In the genomic region with DNA sequence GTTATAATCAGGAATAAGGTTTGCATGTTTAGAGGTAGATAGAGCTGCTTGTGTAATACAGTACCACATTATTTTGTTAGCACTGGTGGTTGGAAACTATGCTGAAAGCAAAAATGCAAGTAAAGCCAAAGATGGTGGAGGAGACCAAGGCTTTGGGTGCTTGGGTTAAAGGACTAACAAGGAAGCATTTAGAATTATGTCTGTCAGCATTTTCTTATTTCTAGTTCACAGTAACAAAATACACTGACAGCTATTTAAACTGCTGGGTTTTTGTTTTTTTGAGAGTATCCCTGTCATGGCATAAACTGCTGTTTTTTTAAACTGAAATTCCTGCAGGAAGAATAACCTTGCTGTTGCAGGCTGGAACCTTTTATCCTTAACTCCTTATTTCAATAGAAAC, we compare ENCODE assay signal across 20 cellular contexts. TPM values are rescaled to one million over a fixed set of nuclear protein-coding genes. Genes with fewer than 3 reads are reported as not detected.
DNase-seq lines count a peak whose midpoint lies in the region; ATAC-seq, FAIRE-seq and TF ChIP-seq lines count a peak whose summit lies in the region.
"Had no signal": no experiment of that assay in that cellular context is flagged by ENCODE, and none has a peak within 500 bp of the region (broad histone marks: within the 10 kb centered on the region; RNA-seq: fewer than 3 reads in every experiment).

No MANE protein-coding gene starts in this region.

- no peak overlapping the region for H2AK5ac ChIP-seq in IMR-90 (ENCODE audit: low read depth, low read length)

- TF ChIP-seq POLR2A in IMR-90 (IDR thresholded peaks at IDR 0.05; ENCODE audit: low read depth, low read length) (no peak), K562 (conservative IDR thresholded peaks at IDR 0.05) (no peak)

- ATAC-seq in IMR-90 (ENCODE audit: low read depth) (no peak), K562 (no peak), HG03442 (IDR thresholded peaks at IDR 0.05; ENCODE audit: unreplicated experiment) (no peak)
- ATAC-seq: HCT116 had no signal

- no peak overlapping the region for H3K56ac ChIP-seq in IMR-90 (ENCODE audit: extremely low read depth, insufficient read depth, low read length)

- POLR2A ChIA-PET in MCF 10A (lab: Yijun Ruan, JAX) (interaction anchor here (0.6 to 2.7 kb wide), 4 partner anchors 11 to 374 kb away, joined by 3 to 32 read pairs (median 3); no protein-coding TSS in a partner anchor), IMR-90 (lab: Charles Lee; ENCODE audit: unreplicated experiment) (no interaction called here), K562 (lab: Yijun Ruan, JAX) (interaction anchor here (0.8 to 1.2 kb wide), 2 partner anchors 15 to 19 kb away, joined by 3 to 4 read pairs; no protein-coding TSS in a partner anchor)

- no peak overlapping the region for H2AK9ac ChIP-seq in IMR-90 (replicated peaks; ENCODE audit: low read depth, low read length, poor library complexity)

- H2BK15ac ChIP-seq in IMR-90 (ENCODE audit: low read depth, low read length), result no peak overlapping the region

- no peak overlapping the region for H3K18ac ChIP-seq in IMR-90 (ENCODE audit: low read depth, low read length)

- no peak overlapping the region for H4K5ac ChIP-seq in IMR-90 (ENCODE audit: low read depth, low read length)

- H3K4me1 ChIP-seq in mammary epithelial cell (ENCODE audit: insufficient read depth, low read length) (peaks cover 31% of the 10 kb centered on the region), IMR-90 (ENCODE audit: control insufficient read depth, insufficient read depth, low read length) (no peaks in the 10 kb centered on the region), K562 (replicated peaks in 1 of 2; ENCODE audit: control insufficient read depth in 2 of 2, insufficient read depth in 2 of 2, low read length in 2 of 2) (peaks cover 0 to 16% of the 10 kb centered on the region in 2 experiments; a peak in 3 of 5 replicates)

- no peak overlapping the region for H3K4me3 Mint-ChIP-seq in MCF 10A (ENCODE audit: unreplicated experiment)
- H3K4me3 Mint-ChIP-seq: CD4-positive, alpha-beta memory T cell; H9 had no signal

- DNase-seq in MCF 10A (ENCODE audit: unreplicated experiment) (no peak), mammary epithelial cell (no peak), IMR-90 (no peak), K562 (ENCODE audit: extremely low read depth in 1 of 4, low spot score in 3 of 4) (no peak), DMS114 treated with DMSO at 0.1 percent for 48 hours (lab: John Stamatoyannopoulos, UW; ENCODE audit: unreplicated experiment) (no peak), middle frontal gyrus (ENCODE audit: extremely low spot score, low spot score) (no peak)
- DNase-seq: 8988T; C1 segment of cervical spinal cord; Calu3; CD4-positive, alpha-beta memory T cell; COR-L47; DMS153; DND-41; GM23248; H9 had no signal

- H3K9me3 ChIP-seq in mammary epithelial cell (replicated peaks; ENCODE audit: insufficient read depth, low read length) (no peaks in the 10 kb centered on the region), IMR-90 (ENCODE audit: control insufficient read depth, insufficient read depth, low read length) (no peaks in the 10 kb centered on the region), K562 (replicated peaks; ENCODE audit: control insufficient read depth, insufficient read depth, low read depth, low read length) (no peaks in the 10 kb centered on the region)

- no peak overlapping the region for H2AFZ ChIP-seq in mammary epithelial cell (ENCODE audit: low read depth, low read length)
- no peak overlapping the region for H2AFZ ChIP-seq in IMR-90 (replicated peaks; ENCODE audit: low read length, poor library complexity)
- H2AFZ ChIP-seq in K562 (ENCODE audit: low read depth, low read length), result no peak overlapping the region
- H2AFZ ChIP-seq: GM23248 had no signal

- no peak overlapping the region for H3K27ac ChIP-seq in mammary epithelial cell (ENCODE audit: insufficient read depth, low read depth, low read length)
- H3K27ac ChIP-seq in IMR-90 (ENCODE audit: insufficient read depth, low read length), result no peak overlapping the region
- H3K27ac ChIP-seq in K562 (ENCODE audit: extremely low read depth, low read depth, low read length), result no peak overlapping the region
- H3K27ac ChIP-seq: GM23248 had no signal

- no peak overlapping the region for H3K4me2 ChIP-seq in mammary epithelial cell (ENCODE audit: insufficient read depth, low read depth, low read length)
- H3K4me2 ChIP-seq in IMR-90 (ENCODE audit: low read depth, low read length), result no peak overlapping the region
- H3K4me2 ChIP-seq in K562 (ENCODE audit: insufficient read depth, low read length), result no peak overlapping the region

- dilution Hi-C loops in mammary epithelial cell (cut with HindIII; ENCODE audit: low sequenced_read_pairs), result loop anchor here (10.0 kb wide), 1 partner anchor 62 kb away; a partner anchor contains a TSS
- dilution Hi-C loops in IMR-90 (cut with HindIII; ENCODE audit: low sequenced_read_pairs, unreplicated experiment), result no loop called here

- H3K14ac ChIP-seq in IMR-90 (replicated peaks; ENCODE audit: low read depth, low read length), result no peak overlapping the region

- no peak overlapping the region for H3K4ac ChIP-seq in IMR-90 (ENCODE audit: low read depth, low read length)

- CTCF ChIA-PET in MCF 10A (lab: Yijun Ruan, JAX), result interaction anchor here (0.5 to 3.1 kb wide), 15 partner anchors 11 to 499 kb away, joined by 3 to 20 read pairs (median 4); no protein-coding TSS in a partner anchor
- CTCF ChIA-PET in mammary epithelial cell (lab: Charles Lee; ENCODE audit: low non-redundant PET), result no interaction called here
- CTCF ChIA-PET in IMR-90 (lab: Yijun Ruan, JAX), result no interaction called here
- CTCF ChIA-PET in K562 (lab: Yijun Ruan, JAX; ENCODE audit: low intra/inter-chr PET ratio), result no interaction called here

- H4K20me1 ChIP-seq in mammary epithelial cell (ENCODE audit: insufficient read depth, low read length) (no peaks in the 10 kb centered on the region), IMR-90 (ENCODE audit: insufficient read depth, low read length) (peaks cover 24% of the 10 kb centered on the region; the same call in 1 of the 2 replicates), K562 (replicated peaks; ENCODE audit: control insufficient read depth, insufficient read depth, low read length) (peaks cover 15% of the 10 kb centered on the region; the same call in 1 of the 2 replicates)

- H3K9ac ChIP-seq in mammary epithelial cell (ENCODE audit: insufficient read depth, low read length), result no peak overlapping the region
- no peak overlapping the region for H3K9ac ChIP-seq in IMR-90 (ENCODE audit: low read depth, low read length)
- no peak overlapping the region for H3K9ac ChIP-seq in K562 (ENCODE audit: insufficient read depth in 1 of 2, low read depth in 2 of 2, low read length in 2 of 2)
- H3K9ac ChIP-seq: GM23248 had no signal

- peaks cover 72% of the 10 kb centered on the region for H3K36me3 Mint-ChIP-seq in MCF 10A (ENCODE audit: insufficient read depth, unreplicated experiment)

- in situ Hi-C loops in mammary epithelial cell (cut with MboI; ENCODE audit: low sequenced_read_pairs in 2 of 2) (no loop called here), IMR-90 (cut with MboI; ENCODE audit: low sequenced_read_pairs) (loop anchor here (10.0 kb wide), 1 partner anchor 208 kb away; no protein-coding TSS in a partner anchor), K562 (cut with MboI) (no loop called here)

- H3K79me2 ChIP-seq in mammary epithelial cell (ENCODE audit: insufficient read depth, low read length) (peaks cover 91% of the 10 kb centered on the region), K562 (ENCODE audit: control insufficient read depth, insufficient read depth, low read length) (peaks cover 48% of the 10 kb centered on the region)

- no peaks in the 10 kb centered on the region for H3K27me3 ChIP-seq in mammary epithelial cell (ENCODE audit: insufficient read depth, low read length)
- H3K27me3 ChIP-seq in IMR-90 (ENCODE audit: control insufficient read depth, insufficient read depth, low read length), result no peaks in the 10 kb centered on the region
- H3K27me3 ChIP-seq in K562 (ENCODE audit: control insufficient read depth in 2 of 2, insufficient read depth in 2 of 2, low read length in 2 of 2), result no peaks in the 10 kb centered on the region

- intact Hi-C loops in MCF 10A (cut with micrococcal nuclease), result loop anchor here (10.0 kb wide), 1 partner anchor 428 kb away; no protein-coding TSS in a partner anchor
- intact Hi-C loops in mammary epithelial cell (cut with micrococcal nuclease), result loop anchor here (10.0 kb wide), 1 partner anchor 428 kb away; no protein-coding TSS in a partner anchor
- intact Hi-C loops in IMR-90 (cut with micrococcal nuclease), result loop anchor here (10.0 kb wide), 2 partner anchors 348 to 428 kb away; a partner anchor contains a TSS
- intact Hi-C loops in K562 (cut with micrococcal nuclease), result no loop called here

- peaks cover 21% of the 10 kb centered on the region for H3K4me1 Mint-ChIP-seq in MCF 10A (ENCODE audit: insufficient read depth, unreplicated experiment)

- no peak for TF ChIP-seq EP300 in K562 (IDR thresholded peaks at IDR 0.05; ENCODE audit: low read length)

- peaks cover 34% of the 10 kb centered on the region for H3K36me3 ChIP-seq in mammary epithelial cell (ENCODE audit: insufficient read depth, low read length)
- H3K36me3 ChIP-seq in IMR-90 (ENCODE audit: control insufficient read depth, insufficient read depth, low read length), result peaks cover 31% of the 10 kb centered on the region
- peaks cover 95% of the 10 kb centered on the region for H3K36me3 ChIP-seq in K562 (ENCODE audit: control insufficient read depth, insufficient read depth, low read length)

- no peak overlapping the region for H3K4me3 ChIP-seq in mammary epithelial cell (replicated peaks in 1 of 3; ENCODE audit: insufficient read depth in 1 of 3, low read depth in 2 of 3, low read length in 3 of 3)
- H3K4me3 ChIP-seq in IMR-90 (ENCODE audit: insufficient read depth, low read depth, low read length), result no peak overlapping the region
- no peak overlapping the region for H3K4me3 ChIP-seq in K562
- H3K4me3 ChIP-seq: GM23248 had no signal

- no peak overlapping the region for H4K8ac ChIP-seq in IMR-90 (ENCODE audit: low read depth in 2 of 2, low read length in 2 of 2)

- H3K23ac ChIP-seq in IMR-90 (ENCODE audit: low read depth, low read length), result no peak overlapping the region

- no peak overlapping the region for H2BK5ac ChIP-seq in IMR-90 (ENCODE audit: low read depth, low read length, poor library complexity, severe bottlenecking)

- TF ChIP-seq CTCF in MCF 10A (IDR thresholded peaks at IDR 0.05; ENCODE audit: unreplicated experiment), result no peak
- TF ChIP-seq CTCF in mammary epithelial cell (conservative IDR thresholded peaks at IDR 0.05 in 1 of 2, IDR thresholded peaks at IDR 0.05 in 1 of 2; ENCODE audit: extremely low read depth in 1 of 2, insufficient read depth in 1 of 2, low read depth in 1 of 2, low read length in 2 of 2), result no peak
- no peak for TF ChIP-seq CTCF in IMR-90 (conservative IDR thresholded peaks at IDR 0.05; ENCODE audit: low read depth, low read length)
- no peak for TF ChIP-seq CTCF in K562 (IDR thresholded peaks at IDR 0.05 in 2 of 3, conservative IDR thresholded peaks at IDR 0.05 in 1 of 3; ENCODE audit: insufficient read depth in 2 of 3, low read depth in 1 of 3, low read length in 3 of 3)

- H3K9me1 ChIP-seq in IMR-90 (ENCODE audit: insufficient read depth, low read length) (peaks cover 7% of the 10 kb centered on the region; the same call in 1 of the 2 replicates), K562 (ENCODE audit: control insufficient read depth, insufficient read depth, low read length) (no peaks in the 10 kb centered on the region)

- TF ChIP-seq RAD21 in IMR-90 (IDR thresholded peaks at IDR 0.05; ENCODE audit: low read length), result no peak
- no peak for TF ChIP-seq RAD21 in K562 (CRISPR knock-in tag; conservative IDR thresholded peaks at IDR 0.05 in 1 of 2, IDR thresholded peaks at IDR 0.05 in 1 of 2)

- BruUV-seq in MCF 10A (replicated peaks; lab: Mats Ljungman, UMichigan), result no TSS peak
- BruUV-seq in mammary epithelial cell (replicated peaks; lab: Mats Ljungman, UMichigan), result no TSS peak
- BruUV-seq in IMR-90 (replicated peaks; lab: Mats Ljungman, UMichigan), result no TSS peak
- no TSS peak for BruUV-seq in K562 (replicated peaks; lab: Mats Ljungman, UMichigan)

- no peaks in the 10 kb centered on the region for H3K27me3 Mint-ChIP-seq in MCF 10A (ENCODE audit: insufficient read depth, unreplicated experiment)
- H3K27me3 Mint-ChIP-seq: CD4-positive, alpha-beta memory T cell had no signal

- no peak overlapping the region for H4K91ac ChIP-seq in IMR-90 (ENCODE audit: insufficient read depth, low read depth, low read length)

- no peaks in the 10 kb centered on the region for H3K9me3 Mint-ChIP-seq in MCF 10A (ENCODE audit: unreplicated experiment)
- H3K9me3 Mint-ChIP-seq: CD4-positive, alpha-beta memory T cell; H9 had no signal

- H2BK120ac ChIP-seq in IMR-90 (ENCODE audit: low read depth, low read length), result no peak overlapping the region

- FAIRE-seq in K562 (lab: Jason Lieb, UNC), result no peak
- FAIRE-seq: G401.6, GM19239, H1 had no signal

- peak overlapping the region; percentile 25 for H3K27ac Mint-ChIP-seq in MCF 10A (ENCODE audit: low read depth, unreplicated experiment)
- H3K27ac Mint-ChIP-seq: H9 had no signal

- H3K79me1 ChIP-seq in IMR-90 (ENCODE audit: low read depth in 1 of 2, low read length in 2 of 2), result peaks cover 30 to 72% of the 10 kb centered on the region in 2 experiments

- H2BK20ac ChIP-seq in IMR-90 (ENCODE audit: low read depth, low read length), result no peak overlapping the region

RNA-seq across cellular contexts. Expression of a gene that starts 6.5 kb away (rescaled TPM):
- total RNA-seq in MCF 10A (2022), result 66.8 and 67.8 TPM in 2 replicates
- 10 to 100 TPM; 46.7 to 60.0 TPM for total RNA-seq in mammary epithelial cell
- polyA plus RNA-seq in mammary epithelial cell, result 35.5 TPM
- polyA minus RNA-seq in mammary epithelial cell, result 88.9 TPM
- total RNA-seq in IMR-90 (2012; rRNA removed), result 27.6 and 29.2 TPM in 2 replicates
- polyA plus RNA-seq in IMR-90 (2012; rRNA removed), result 27.6 and 30.6 TPM in 2 replicates
- 15.9 and 22.3 TPM in 2 replicates for polyA plus RNA-seq in IMR-90 (2012; cell fraction: cytosol; rRNA removed)
- polyA plus RNA-seq in IMR-90 (2012; cell fraction: nucleus; rRNA removed; ENCODE audit: low replicate concordance), result 89.7 and 113 TPM in 2 replicates
- total RNA-seq in K562 (2011; cell fraction: chromatin; rRNA removed; ENCODE audit: low replicate concordance), result 126 and 156 TPM in 2 replicates
- 104 and 109 TPM in 2 replicates for total RNA-seq in K562 (2011; cell fraction: nucleolus; rRNA removed)
- total RNA-seq in K562 (2011; cell fraction: nucleoplasm; rRNA removed), result 92.4 and 96.9 TPM in 2 replicates
- total RNA-seq in K562 (2014; rRNA removed), result 32.1 and 44.2 TPM in 2 replicates
- 32.2 and 34.3 TPM in 2 replicates for total RNA-seq in K562 (2014; rRNA removed; fragmentation: Illumina TruSeq; extraction: Trizol)
- 32.2 and 34.7 TPM in 2 replicates for total RNA-seq in K562 (2015; rRNA removed; fragmentation: Illumina TruSeq; extraction: Trizol)
- total RNA-seq in K562 (2021), result 44.1 and 44.3 TPM in 2 replicates
- polyA plus RNA-seq in K562 (2011; rRNA removed), result 44.0 and 47.5 TPM in 2 replicates
- polyA plus RNA-seq in K562 (2011; cell fraction: cytosol; rRNA removed), result 37.8 and 42.6 TPM in 2 replicates
- polyA plus RNA-seq in K562 (2011; cell fraction: nucleus; rRNA removed), result 119 and 131 TPM in 2 replicates
- 26.6 and 30.2 TPM in 2 replicates for polyA plus RNA-seq in K562 (2012)
- polyA plus RNA-seq in K562 (2014; fragmentation: Illumina TruSeq; extraction: Trizol), result 40.0 and 41.0 TPM in 2 replicates
- polyA plus RNA-seq in K562 (2014; fragmentation: Nextera tagmentation; extraction: Ambion mirVana), result 1 to 10 TPM; 1.8 to 2.1 TPM
- polyA plus RNA-seq in K562 (2014; rRNA removed), result 31.7 and 31.9 TPM in 2 replicates
- 61.8 and 62.5 TPM in 2 replicates for polyA minus RNA-seq in K562 (2011; rRNA and poly(A)+ RNA removed)
- 33.1 and 34.0 TPM in 2 replicates for polyA minus RNA-seq in K562 (2011; cell fraction: cytosol; rRNA and poly(A)+ RNA removed)
- polyA minus RNA-seq in K562 (2011; cell fraction: nucleus; rRNA and poly(A)+ RNA removed), result 49.3 and 58.9 TPM in 2 replicates

RNA-seq across cellular contexts. Expression of a gene that starts 6.6 kb away (rescaled TPM):
- total RNA-seq in MCF 10A (2022) (9.0 and 10.6 TPM in 2 replicates), mammary epithelial cell (1 to 10 TPM; 5.8 to 6.0 TPM), IMR-90 (2012; rRNA removed) (6.1 and 6.6 TPM in 2 replicates), K562 (2014; rRNA removed) (3.9 and 5.2 TPM in 2 replicates), K562 (2014; rRNA removed; fragmentation: Illumina TruSeq; extraction: Trizol) (3.9 and 4.3 TPM in 2 replicates), K562 (2015; rRNA removed; fragmentation: Illumina TruSeq; extraction: Trizol) (3.8 and 4.3 TPM in 2 replicates), K562 (2021) (4.3 and 4.4 TPM in 2 replicates)
- polyA plus RNA-seq in mammary epithelial cell (4.1 TPM), IMR-90 (2012; rRNA removed) (4.4 and 5.8 TPM in 2 replicates), K562 (2011; rRNA removed) (4.9 and 5.1 TPM in 2 replicates), K562 (2014; fragmentation: Illumina TruSeq; extraction: Trizol) (6.3 and 7.0 TPM in 2 replicates), K562 (2014; fragmentation: Nextera tagmentation; extraction: Ambion mirVana) (1 to 10 TPM; 1.8 to 2.3 TPM), K562 (2014; rRNA removed) (3.1 and 4.0 TPM in 2 replicates)
- 5.5 TPM for polyA minus RNA-seq in mammary epithelial cell
- polyA plus RNA-seq in IMR-90 (2012; cell fraction: cytosol; rRNA removed), result 3.8 and 4.4 TPM in 2 replicates
- 1.9 and 4.0 TPM in 2 replicates for polyA plus RNA-seq in IMR-90 (2012; cell fraction: nucleus; rRNA removed; ENCODE audit: low replicate concordance)
- total RNA-seq in K562 (2011; cell fraction: chromatin; rRNA removed; ENCODE audit: low replicate concordance), result 8.2 and 12.4 TPM in 2 replicates
- 5.2 and 6.6 TPM in 2 replicates for total RNA-seq in K562 (2011; cell fraction: nucleolus; rRNA removed)
- total RNA-seq in K562 (2011; cell fraction: nucleoplasm; rRNA removed), result 12.1 and 13.1 TPM in 2 replicates
- 5.7 TPM in 2 replicates for polyA plus RNA-seq in K562 (2011; cell fraction: cytosol; rRNA removed)
- 14.9 and 16.9 TPM in 2 replicates for polyA plus RNA-seq in K562 (2011; cell fraction: nucleus; rRNA removed)
- 4.9 and 5.4 TPM in 2 replicates for polyA plus RNA-seq in K562 (2012)
- 9.4 and 9.9 TPM in 2 replicates for polyA minus RNA-seq in K562 (2011; rRNA and poly(A)+ RNA removed)
- 1.0 and 2.7 TPM in 2 replicates for polyA minus RNA-seq in K562 (2011; cell fraction: cytosol; rRNA and poly(A)+ RNA removed)
- 4.8 and 8.7 TPM in 2 replicates for polyA minus RNA-seq in K562 (2011; cell fraction: nucleus; rRNA and poly(A)+ RNA removed)

RNA-seq across cellular contexts. Expression of a gene that starts 46.5 kb away (rescaled TPM):
- total RNA-seq in MCF 10A (2022) (44.1 and 56.2 TPM in 2 replicates), mammary epithelial cell (10 to 100 TPM; 18.1 to 63.2 TPM), IMR-90 (2012; rRNA removed) (9.9 and 12.8 TPM in 2 replicates), K562 (2014; rRNA removed) (3.1 and 3.6 TPM in 2 replicates), K562 (2014; rRNA removed; fragmentation: Illumina TruSeq; extraction: Trizol) (4.3 and 5.6 TPM in 2 replicates), K562 (2015; rRNA removed; fragmentation: Illumina TruSeq; extraction: Trizol) (5.8 and 6.3 TPM in 2 replicates), K562 (2021) (4.1 and 4.9 TPM in 2 replicates)
- polyA plus RNA-seq in mammary epithelial cell (12.8 TPM), IMR-90 (2012; rRNA removed) (1.5 and 2.2 TPM in 2 replicates), K562 (2011; rRNA removed) (4.7 and 4.9 TPM in 2 replicates), K562 (2014; fragmentation: Illumina TruSeq; extraction: Trizol) (3.3 and 3.5 TPM in 2 replicates), K562 (2014; fragmentation: Nextera tagmentation; extraction: Ambion mirVana) (1 to 10 TPM; 1.1 to 2.0 TPM), K562 (2014; rRNA removed) (2.6 TPM in 2 replicates)
- 39.1 TPM for polyA minus RNA-seq in mammary epithelial cell
- 0.38 and 0.51 TPM in 2 replicates for polyA plus RNA-seq in IMR-90 (2012; cell fraction: cytosol; rRNA removed)
- polyA plus RNA-seq in IMR-90 (2012; cell fraction: nucleus; rRNA removed; ENCODE audit: low replicate concordance), result 0.26 and 1.9 TPM in 2 replicates
- 6.6 and 7.6 TPM in 2 replicates for total RNA-seq in K562 (2011; cell fraction: chromatin; rRNA removed; ENCODE audit: low replicate concordance)
- 4.6 and 5.3 TPM in 2 replicates for total RNA-seq in K562 (2011; cell fraction: nucleolus; rRNA removed)
- 6.6 and 9.2 TPM in 2 replicates for total RNA-seq in K562 (2011; cell fraction: nucleoplasm; rRNA removed)
- polyA plus RNA-seq in K562 (2011; cell fraction: cytosol; rRNA removed), result 1.2 and 3.2 TPM in 2 replicates
- 1.7 and 3.6 TPM in 2 replicates for polyA plus RNA-seq in K562 (2011; cell fraction: nucleus; rRNA removed)
- 2.9 and 4.4 TPM in 2 replicates for polyA plus RNA-seq in K562 (2012)
- polyA minus RNA-seq in K562 (2011; rRNA and poly(A)+ RNA removed), result 13.8 and 13.9 TPM in 2 replicates
- 4.2 and 6.2 TPM in 2 replicates for polyA minus RNA-seq in K562 (2011; cell fraction: cytosol; rRNA and poly(A)+ RNA removed)
- 1.9 and 4.0 TPM in 2 replicates for polyA minus RNA-seq in K562 (2011; cell fraction: nucleus; rRNA and poly(A)+ RNA removed)
